In genomic region chr15:24259106-24259505, GRCh38 we compare ENCODE assay signal across 5 cellular contexts.
DNase-seq lines count a peak whose midpoint lies in the region; TF ChIP-seq lines count a peak whose summit lies in the region.
"Not testable (repeated sequence)": the region's sequence is repeated elsewhere in the genome, so short reads cannot be mapped to it uniquely, and the experiment has no call there.

No MANE protein-coding gene starts in this region.

- H3K27ac ChIP-seq in angular gyrus (ENCODE audit: low read depth, low read length) (peak overlapping the region; percentile 91), dorsolateral prefrontal cortex (peak overlapping the region in 40 of 59 donors; percentile 5 to 95 (median 76)), substantia nigra (ENCODE audit: low read depth, low read length, poor library complexity, severe bottlenecking) (peak overlapping the region; percentile 54)

- H3K27me3 ChIP-seq in dorsolateral prefrontal cortex, result not testable (repeated sequence)

- H3K4me3 ChIP-seq in dorsolateral prefrontal cortex, result peak overlapping the region in 2 of 59 donors; percentile 12 to 22

- DNase-seq in dorsolateral prefrontal cortex, result not testable (repeated sequence)
- peak; percentile 1 for DNase-seq in inferior parietal cortex (ENCODE audit: extremely low spot score)
- peak; percentile 39 for DNase-seq in midbrain (lab: John Stamatoyannopoulos, UW)
- peak in 1 of 49 donors; percentile 10 for DNase-seq in substantia nigra (lab: John Stamatoyannopoulos, UW)

- not testable (repeated sequence) for TF ChIP-seq CTCF in dorsolateral prefrontal cortex (IDR thresholded peaks at IDR 0.05 in 54 of 56, conservative IDR thresholded peaks at IDR 0.05 in 2 of 56; ENCODE audit: low read depth in 1 of 56, partially characterized antibody in 56 of 56)

- intact Hi-C loops in dorsolateral prefrontal cortex (cut with DNase I), result not testable (repeated sequence)
